13 cellular contexts compared by ENCODE assay signal in the genomic region with DNA sequence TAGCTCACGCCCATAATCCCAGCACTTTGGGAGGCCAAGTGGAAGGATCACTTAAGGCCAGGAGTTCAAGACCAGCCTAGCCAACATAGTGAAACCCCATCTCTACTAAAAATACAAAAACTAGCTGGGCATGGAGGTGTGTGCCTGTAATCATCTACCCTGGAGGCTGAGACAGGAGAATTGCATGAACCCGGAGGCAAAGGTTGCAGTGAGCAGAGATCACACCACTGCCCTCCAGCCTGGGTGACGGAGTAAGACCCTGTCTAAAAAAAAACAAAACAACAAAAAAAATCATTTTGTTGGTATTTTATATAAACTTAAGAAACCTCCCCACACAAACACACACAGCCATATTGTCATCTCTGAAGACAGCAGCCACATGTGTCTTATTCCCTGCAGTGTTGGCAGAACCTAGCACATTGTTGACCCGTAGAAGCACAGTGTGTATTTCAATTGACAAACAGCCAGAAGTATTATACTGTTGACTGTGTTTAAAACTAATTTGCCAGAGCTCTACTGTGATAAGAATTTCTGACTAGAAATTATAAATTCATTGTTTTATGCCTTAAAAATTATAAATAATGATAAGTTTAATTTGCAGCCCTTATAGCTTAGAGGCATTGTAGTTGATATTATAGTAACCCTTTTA.
DNase-seq lines count a peak whose midpoint lies in the region; ATAC-seq, FAIRE-seq and TF ChIP-seq lines count a peak whose summit lies in the region.
"Had no signal": no experiment of that assay in that cellular context is flagged by ENCODE, and none has a peak within 500 bp of the region (broad histone marks: within the 10 kb centered on the region; RNA-seq: fewer than 3 reads in every experiment).

No MANE protein-coding gene starts in this region.

- no peaks in the 10 kb centered on the region for H3K4me1 ChIP-seq in kidney (ENCODE audit: control insufficient read depth in 1 of 2, insufficient read depth in 1 of 2, low read depth in 1 of 2, low read length in 2 of 2)
- H3K4me1 ChIP-seq in right lobe of liver, result no peaks in the 10 kb centered on the region
- H3K4me1 ChIP-seq: Caco-2 had no signal

- TF ChIP-seq POLR2A in right lobe of liver (IDR thresholded peaks at IDR 0.05), result no peak

- H3K9me3 ChIP-seq in kidney (ENCODE audit: control insufficient read depth in 1 of 2, low read length in 2 of 2) (no peaks in the 10 kb centered on the region), right lobe of liver (no peaks in the 10 kb centered on the region)
- H3K9me3 ChIP-seq: Caco-2 had no signal

- peak; percentile 6 for FAIRE-seq in kidney (lab: Jason Lieb, UNC)
- FAIRE-seq: GM12891 had no signal

- 45% methylated on average over 4 of the region's 4 CpGs for WGBS in right lobe of liver (ENCODE audit: insufficient coverage, low coverage, low lambda C conversion rate, missing lambda C conversion rate)

- intact Hi-C loops in kidney (cut with DNase I), result loop anchor here (10.0 kb wide), 1 partner anchor 191 kb away; no protein-coding TSS in a partner anchor
- intact Hi-C loops in right lobe of liver (cut with DNase I), result no loop called here

- no peak for DNase-seq in kidney
- no peak for DNase-seq in right lobe of liver
- no peak for DNase-seq in GM13976 (ENCODE audit: low spot score)
- no peak for DNase-seq in endothelial cell (ENCODE audit: low spot score)
- DNase-seq: CD4-positive, alpha-beta T cell; GOT3 had no signal

- no peak overlapping the region for H3K4me3 Mint-ChIP-seq in endothelial cell (ENCODE audit: unreplicated experiment)
- H3K4me3 Mint-ChIP-seq in stimulated activated memory B cell treated with anti-CD40 and anti-IgM and Interleukin-4, amounts not matched to agents 10 μg/mL and 1 μg/mL and 100 μg/mL, for 72 hours, result no peak overlapping the region
- H3K4me3 Mint-ChIP-seq: CD4-positive, alpha-beta T cell; HFFc6 had no signal

- peaks cover 5% of the 10 kb centered on the region for H3K9me3 Mint-ChIP-seq in endothelial cell (ENCODE audit: unreplicated experiment)
- H3K9me3 Mint-ChIP-seq in stimulated activated memory B cell treated with anti-CD40 and anti-IgM and Interleukin-4, amounts not matched to agents 10 μg/mL and 1 μg/mL and 100 μg/mL, for 72 hours, result peaks cover 2% of the 10 kb centered on the region
- H3K9me3 Mint-ChIP-seq: CD4-positive, alpha-beta T cell; HFFc6 had no signal

- TF ChIP-seq CTCF in kidney (IDR thresholded peaks at IDR 0.05; ENCODE audit: borderline replicate concordance, extremely low read depth, insufficient read depth) (no peak), right lobe of liver (IDR thresholded peaks at IDR 0.05) (no peak), GM13976 (IDR thresholded peaks at IDR 0.05; ENCODE audit: borderline replicate concordance, control extremely low read depth, extremely low read depth, insufficient read depth, missing control alignments) (no peak), endothelial cell (IDR thresholded peaks at IDR 0.05; ENCODE audit: unreplicated experiment) (no peak)

- no peak overlapping the region for H3K27ac Mint-ChIP-seq in endothelial cell (ENCODE audit: unreplicated experiment)
- H3K27ac Mint-ChIP-seq in stimulated activated memory B cell treated with anti-CD40 and anti-IgM and Interleukin-4, amounts not matched to agents 10 μg/mL and 1 μg/mL and 100 μg/mL, for 72 hours, result no peak overlapping the region
- H3K27ac Mint-ChIP-seq: CD4-positive, alpha-beta T cell; HFFc6 had no signal

- no peak overlapping the region for H3K27ac ChIP-seq in kidney (ENCODE audit: low read depth in 2 of 2, low read length in 2 of 2)
- H3K27ac ChIP-seq in right lobe of liver, result no peak overlapping the region
- H3K27ac ChIP-seq: C4-2B had no signal

- peaks cover 2% of the 10 kb centered on the region for H3K27me3 Mint-ChIP-seq in endothelial cell (ENCODE audit: unreplicated experiment)
- no peaks in the 10 kb centered on the region for H3K27me3 Mint-ChIP-seq in stimulated activated memory B cell treated with anti-CD40 and anti-IgM and Interleukin-4, amounts not matched to agents 10 μg/mL and 1 μg/mL and 100 μg/mL, for 72 hours
- H3K27me3 Mint-ChIP-seq: CD4-positive, alpha-beta T cell had no signal

- peaks cover 39% of the 10 kb centered on the region for H3K4me1 Mint-ChIP-seq in endothelial cell (ENCODE audit: unreplicated experiment)
- H3K4me1 Mint-ChIP-seq in stimulated activated memory B cell treated with anti-CD40 and anti-IgM and Interleukin-4, amounts not matched to agents 10 μg/mL and 1 μg/mL and 100 μg/mL, for 72 hours, result no peaks in the 10 kb centered on the region

- in situ Hi-C loops in GM13976 (cut with MboI; ENCODE audit: low sequenced_read_pairs, unreplicated experiment), result no loop called here

- H3K27me3 ChIP-seq in right lobe of liver, result no peaks in the 10 kb centered on the region

- no peak overlapping the region for H3K9ac ChIP-seq in kidney (ENCODE audit: low read length in 2 of 2)

- ATAC-seq in GM19395 (IDR thresholded peaks at IDR 0.05; ENCODE audit: unreplicated experiment), result peak; percentile 21
- ATAC-seq in HG03565 (IDR thresholded peaks at IDR 0.05; ENCODE audit: unreplicated experiment), result peak; percentile 3
- peak; percentile 82 to 87 (median 85) for ATAC-seq in right lobe of liver
- no peak for ATAC-seq in stimulated activated memory B cell treated with anti-CD40 and anti-IgM and Interleukin-4, amounts not matched to agents 10 μg/mL and 1 μg/mL and 100 μg/mL, for 72 hours

- H3K36me3 ChIP-seq in kidney (ENCODE audit: control insufficient read depth in 1 of 2, insufficient read depth in 2 of 2, low read length in 2 of 2), result peaks cover 0 to 3% of the 10 kb centered on the region in 2 donors
- no peaks in the 10 kb centered on the region for H3K36me3 ChIP-seq in right lobe of liver

- H3K4me3 ChIP-seq in kidney (ENCODE audit: low read length in 2 of 2), result no peak overlapping the region
- no peak overlapping the region for H3K4me3 ChIP-seq in right lobe of liver

- peaks cover 29% of the 10 kb centered on the region for H3K36me3 Mint-ChIP-seq in endothelial cell (ENCODE audit: low read depth, unreplicated experiment)
- peaks cover 26% of the 10 kb centered on the region for H3K36me3 Mint-ChIP-seq in stimulated activated memory B cell treated with anti-CD40 and anti-IgM and Interleukin-4, amounts not matched to agents 10 μg/mL and 1 μg/mL and 100 μg/mL, for 72 hours
